29 cellular contexts compared by ENCODE assay signal in genomic region chr2:11077411-11077810, GRCh38.
"Had no signal": no experiment of that assay in that cellular context is flagged by ENCODE, and none has a peak within 500 bp of the region (broad histone marks: within the 10 kb centered on the region; RNA-seq: fewer than 3 reads in every experiment).

No MANE protein-coding gene starts in this region.

- H3K4me3 Mint-ChIP-seq: activated CD4-positive, alpha-beta memory T cell treated with anti-CD3 and anti-CD28 coated beads, Interleukin-2, amount 10 ng/mL, durations not matched to agents 7 days and 5 days; activated CD4-positive, alpha-beta T cell treated with anti-CD3 and anti-CD28 coated beads, Interleukin-2, amount 10 ng/mL, durations not matched to agents 24 days and 14 days; activated naive CD4-positive, alpha-beta T cell treated with anti-CD3 and anti-CD28 coated beads, Interleukin-2, amount 10 ng/mL, durations not matched to agents 7 days and 5 days; activated T-cell treated with anti-CD3 and anti-CD28 coated beads, Interleukin-2, amount 50 U/mL, for 24 hours; effector memory CD8-positive, alpha-beta T cell; natural killer cell treated with Interleukin-12 subunit alpha and Interleukin-12 subunit beta and Interleukin-15 and Interleukin-18, amount 100 ng/mL, for 72 hours; stimulated activated memory B cell treated with anti-CD40 and anti-IgM and Interleukin-4, amounts not matched to agents 10 μg/mL and 1 μg/mL and 100 μg/mL, for 72 hours had no signal

- H3K27me3 ChIP-seq: brain microvascular endothelial cell, pancreas, thyroid gland, upper lobe of right lung had no signal

- H3K27ac Mint-ChIP-seq: activated CD4-positive, alpha-beta memory T cell treated with anti-CD3 and anti-CD28 coated beads, Interleukin-2, amount 10 ng/mL, durations not matched to agents 7 days and 5 days; activated CD4-positive, alpha-beta T cell treated with anti-CD3 and anti-CD28 coated beads, Interleukin-2, amount 10 ng/mL, durations not matched to agents 24 days and 14 days; activated naive CD4-positive, alpha-beta T cell treated with anti-CD3 and anti-CD28 coated beads, Interleukin-2, amount 10 ng/mL, durations not matched to agents 7 days and 5 days; activated T-cell treated with anti-CD3 and anti-CD28 coated beads, Interleukin-2, amount 50 U/mL, for 24 hours; effector memory CD8-positive, alpha-beta T cell; natural killer cell treated with Interleukin-12 subunit alpha and Interleukin-12 subunit beta and Interleukin-15 and Interleukin-18, amount 100 ng/mL, for 72 hours; stimulated activated memory B cell treated with anti-CD40 and anti-IgM and Interleukin-4, amounts not matched to agents 10 μg/mL and 1 μg/mL and 100 μg/mL, for 72 hours had no signal

- H3K36me3 Mint-ChIP-seq: activated naive CD4-positive, alpha-beta T cell treated with anti-CD3 and anti-CD28 coated beads, Interleukin-2, amount 10 ng/mL, durations not matched to agents 7 days and 5 days; natural killer cell treated with Interleukin-12 subunit alpha and Interleukin-12 subunit beta and Interleukin-15 and Interleukin-18, amount 100 ng/mL, for 72 hours; stimulated activated memory B cell treated with anti-CD40 and anti-IgM and Interleukin-4, amounts not matched to agents 10 μg/mL and 1 μg/mL and 100 μg/mL, for 72 hours had no signal

- H3K4me1 Mint-ChIP-seq: activated CD4-positive, alpha-beta T cell treated with anti-CD3 and anti-CD28 coated beads, Interleukin-2, amount 10 ng/mL, durations not matched to agents 24 days and 14 days; stimulated activated memory B cell treated with anti-CD40 and anti-IgM and Interleukin-4, amounts not matched to agents 10 μg/mL and 1 μg/mL and 100 μg/mL, for 72 hours had no signal

- H3K27ac ChIP-seq: brain microvascular endothelial cell, gastroesophageal sphincter, pancreas, prostate gland, sigmoid colon, stomach, thyroid gland, upper lobe of right lung had no signal

- H3K4me1 ChIP-seq: gastroesophageal sphincter, pancreas, prostate gland, thyroid gland, upper lobe of right lung had no signal

- ATAC-seq: effector memory CD8-positive, alpha-beta T cell; gastroesophageal sphincter; left cardiac atrium; natural killer cell treated with Interleukin-12 subunit alpha and Interleukin-12 subunit beta and Interleukin-15 and Interleukin-18, amount 100 ng/mL, for 72 hours; pancreas; stimulated activated memory B cell treated with anti-CD40 and anti-IgM and Interleukin-4, amounts not matched to agents 10 μg/mL and 1 μg/mL and 100 μg/mL, for 72 hours; upper lobe of right lung had no signal

- H3K36me3 ChIP-seq: brain microvascular endothelial cell, gastroesophageal sphincter, pancreas, prostate gland, sigmoid colon, stomach, thyroid gland, upper lobe of right lung had no signal

- H3K9me3 ChIP-seq: gastroesophageal sphincter, pancreas, prostate gland, sigmoid colon, stomach, thyroid gland, upper lobe of right lung had no signal

- H3K9me3 Mint-ChIP-seq: activated CD4-positive, alpha-beta memory T cell treated with anti-CD3 and anti-CD28 coated beads, Interleukin-2, amount 10 ng/mL, durations not matched to agents 7 days and 5 days; activated CD4-positive, alpha-beta T cell treated with anti-CD3 and anti-CD28 coated beads, Interleukin-2, amount 10 ng/mL, durations not matched to agents 24 days and 14 days; activated naive CD4-positive, alpha-beta T cell treated with anti-CD3 and anti-CD28 coated beads, Interleukin-2, amount 10 ng/mL, durations not matched to agents 7 days and 5 days; activated T-cell treated with anti-CD3 and anti-CD28 coated beads, Interleukin-2, amount 50 U/mL, for 24 hours; effector memory CD8-positive, alpha-beta T cell; natural killer cell treated with Interleukin-12 subunit alpha and Interleukin-12 subunit beta and Interleukin-15 and Interleukin-18, amount 100 ng/mL, for 72 hours had no signal

- DNase-seq: activated CD4-positive, alpha-beta memory T cell treated with anti-CD3 and anti-CD28 coated beads, Interleukin-2, amount 10 ng/mL, durations not matched to agents 7 days and 5 days; activated CD4-positive, alpha-beta T cell treated with anti-CD3 and anti-CD28 coated beads, Interleukin-2, amount 10 ng/mL, durations not matched to agents 24 days and 14 days; activated CD4-positive, CD25-positive, alpha-beta regulatory T cell treated with anti-CD3 and anti-CD28 coated beads, Interleukin-2, amount 50 U/mL, for 72 hours; activated gamma-delta T cell; activated naive CD4-positive, alpha-beta T cell treated with anti-CD3 and anti-CD28 coated beads, Interleukin-2, amount 10 ng/mL, durations not matched to agents 7 days and 5 days; activated T-cell treated with anti-CD3 and anti-CD28 coated beads, Interleukin-2, amount 50 U/mL, for 24 hours; amniotic stem cell; brain microvascular endothelial cell; caudate nucleus; cortex of kidney; effector memory CD8-positive, alpha-beta T cell; erythroblast; hippocampal formation; left cardiac atrium; midbrain; pancreas; retina; sigmoid colon; small intestine; stimulated activated CD4-positive, alpha-beta T cell treated with anti-CD3 and anti-CD28 coated beads, Interleukin-4, amount 100 ng/mL, for 24 hours; stimulated activated CD8-positive, alpha-beta memory T cell treated with anti-CD3 and anti-CD28 coated beads, Interleukin-4, amount 100 ng/mL, for 48 hours; stomach; T-helper 2 cell; thyroid gland; upper lobe of right lung had no signal

- H3K4me3 ChIP-seq: gastroesophageal sphincter, pancreas, prostate gland, sigmoid colon, stomach, thyroid gland, upper lobe of right lung had no signal
